12 cellular contexts compared by ENCODE assay signal in genomic region chr1:46934852-46935251, GRCh38. TPM values are rescaled to one million over a fixed set of nuclear protein-coding genes. Genes with fewer than 3 reads are reported as not detected.
DNase-seq lines count a peak whose midpoint lies in the region; ATAC-seq, FAIRE-seq and TF ChIP-seq lines count a peak whose summit lies in the region.
"Not testable (repeated sequence)": the region's sequence is repeated elsewhere in the genome, so short reads cannot be mapped to it uniquely, and the experiment has no call there.
"Had no signal": no experiment of that assay in that cellular context is flagged by ENCODE, and none has a peak within 500 bp of the region (broad histone marks: within the 10 kb centered on the region; RNA-seq: fewer than 3 reads in every experiment).

No MANE protein-coding gene starts in this region.

- not testable (repeated sequence) for H3K9me3 ChIP-seq in PC-9 (ENCODE audit: insufficient read depth, low read depth); K562 (replicated peaks; ENCODE audit: control insufficient read depth, insufficient read depth, low read depth, low read length); esophagus squamous epithelium; keratinocyte (ENCODE audit: control insufficient read depth, low read depth, low read length); osteoblast (ENCODE audit: low read depth, low read length)

- H3K9me1 ChIP-seq in K562 (ENCODE audit: control insufficient read depth, insufficient read depth, low read length); keratinocyte (ENCODE audit: control insufficient read depth, extremely low read depth, insufficient read depth, low read length): not testable (repeated sequence)

- not testable (repeated sequence) for H3F3A ChIP-seq in PC-9 (ENCODE audit: insufficient read depth, low read depth)

- not testable (repeated sequence) for H3K9ac ChIP-seq in K562 (ENCODE audit: insufficient read depth in 1 of 2, low read depth in 2 of 2, low read length in 2 of 2); keratinocyte (ENCODE audit: control insufficient read depth, extremely low read depth, insufficient read depth, low read length)

- TF ChIP-seq CTCF in PC-9 (conservative IDR thresholded peaks at IDR 0.05) = peak; percentile 40; the same call in 1 of the 2 replicates
- peak; percentile 54 to 68 (median 56) for TF ChIP-seq CTCF in K562 (IDR thresholded peaks at IDR 0.05 in 2 of 3, conservative IDR thresholded peaks at IDR 0.05 in 1 of 3; ENCODE audit: insufficient read depth in 2 of 3, low read depth in 1 of 3, low read length in 3 of 3)
- TF ChIP-seq CTCF in esophagus squamous epithelium (IDR thresholded peaks at IDR 0.05) = peak in 4 of 6 experiments; percentile 36 to 70 (median 53)
- peak; percentile 35 to 59 (median 44) for TF ChIP-seq CTCF in keratinocyte (optimal IDR thresholded peaks at IDR 0.05 in 1 of 3, IDR thresholded peaks at IDR 0.05 in 1 of 3, conservative IDR thresholded peaks at IDR 0.05 in 1 of 3; ENCODE audit: extremely low read depth in 1 of 3, insufficient read depth in 2 of 3, low read length in 3 of 3)
- peak; percentile 27 for TF ChIP-seq CTCF in osteoblast (IDR thresholded peaks at IDR 0.05; ENCODE audit: extremely low read depth, low read depth, low read length)

- not testable (repeated sequence) for H3K36me3 ChIP-seq in PC-9 (ENCODE audit: low read depth); K562 (ENCODE audit: control insufficient read depth, insufficient read depth, low read length); esophagus squamous epithelium; keratinocyte (ENCODE audit: control insufficient read depth in 2 of 2, extremely low read depth in 1 of 2, insufficient read depth in 2 of 2, low read length in 2 of 2); osteoblast (ENCODE audit: insufficient read depth, low read length)

- intact Hi-C loops in PC-9 (cut with micrococcal nuclease; ENCODE audit: unreplicated experiment); K562 (cut with micrococcal nuclease); esophagus squamous epithelium (cut with DNase I): not testable (repeated sequence)

- BruUV-seq in PC-9 (replicated peaks; lab: Mats Ljungman, UMichigan); K562 (replicated peaks; lab: Mats Ljungman, UMichigan): not testable (repeated sequence)

- 0% methylated on average over 8 of the region's 8 CpGs for WGBS in K562 (ENCODE audit: insufficient coverage, low coverage, missing lambda C conversion rate)
- WGBS in esophagus squamous epithelium, 2 donors = 15 to 45% methylated on average over 5 to 8 of the region's 8 CpGs

- ATAC-seq in K562 = peak; percentile 88

- not testable (repeated sequence) for H3K9me2 ChIP-seq in PC-9 (ENCODE audit: insufficient read depth)

- DNase-seq in ELF-1 (ENCODE audit: low read depth, low spot score) = peak; percentile 82
- peak; percentile 53 for DNase-seq in HT-29 (ENCODE audit: low spot score)
- DNase-seq in PC-9; esophagus squamous epithelium (lab: John Stamatoyannopoulos, UW); keratinocyte (ENCODE audit: low read depth, low spot score); osteoblast (ENCODE audit: insufficient read length, low spot score, missing footprints): not testable (repeated sequence)
- peak in 1 of 4 experiments; percentile 11 for DNase-seq in K562 (ENCODE audit: extremely low read depth in 1 of 4, low spot score in 3 of 4)

- TF ChIP-seq RAD21 in K562 (CRISPR knock-in tag; conservative IDR thresholded peaks at IDR 0.05 in 1 of 2, IDR thresholded peaks at IDR 0.05 in 1 of 2) = peak in 1 of 2 experiments; percentile 49; a peak in 2 of 4 replicates

- not testable (repeated sequence) for H3K4me2 ChIP-seq in PC-9; K562 (ENCODE audit: insufficient read depth, low read length); keratinocyte (ENCODE audit: control insufficient read depth, extremely low read depth, insufficient read depth, low read depth, low read length); osteoblast (ENCODE audit: insufficient read depth, low read length)

- in situ Hi-C loops in K562 (cut with MboI) = not testable (repeated sequence)

- H3K27ac ChIP-seq in PC-9; K562 (ENCODE audit: extremely low read depth, low read depth, low read length); esophagus squamous epithelium; keratinocyte (ENCODE audit: control insufficient read depth, insufficient read depth, low read length); osteoblast (ENCODE audit: low read depth, low read length): not testable (repeated sequence)

- peak; percentile 76 for FAIRE-seq in K562 (lab: Jason Lieb, UNC)
- FAIRE-seq in keratinocyte (lab: Jason Lieb, UNC) = not testable (repeated sequence)

- CTCF ChIA-PET in PC-9 (lab: Charles Lee); K562 (lab: Yijun Ruan, JAX; ENCODE audit: low intra/inter-chr PET ratio): not testable (repeated sequence)

- H3K27me3 ChIP-seq in PC-9 (ENCODE audit: insufficient read depth, low read depth); K562 (ENCODE audit: control insufficient read depth in 2 of 2, insufficient read depth in 2 of 2, low read length in 2 of 2); esophagus squamous epithelium; keratinocyte (ENCODE audit: control insufficient read depth, extremely low read depth, insufficient read depth, low read length); osteoblast (ENCODE audit: insufficient read depth, low read length): not testable (repeated sequence)

- H4K20me1 ChIP-seq in PC-9 (ENCODE audit: insufficient read depth); K562 (replicated peaks; ENCODE audit: control insufficient read depth, insufficient read depth, low read length); keratinocyte (ENCODE audit: control insufficient read depth, extremely low read depth, insufficient read depth, low read length); osteoblast (ENCODE audit: insufficient read depth, low read length): not testable (repeated sequence)

- not testable (repeated sequence) for H3K4me3 ChIP-seq in PC-9; K562; esophagus squamous epithelium; keratinocyte (ENCODE audit: control insufficient read depth in 2 of 3, extremely low read depth in 1 of 3, insufficient read depth in 2 of 3, low read depth in 1 of 3, low read length in 3 of 3); osteoblast (ENCODE audit: insufficient read depth, low read length)

- not testable (repeated sequence) for H3K79me2 ChIP-seq in PC-9 (ENCODE audit: low read depth); K562 (ENCODE audit: control insufficient read depth, insufficient read depth, low read length); keratinocyte (ENCODE audit: control insufficient read depth, insufficient read depth, low read length); osteoblast (ENCODE audit: insufficient read depth, low read length)

- not testable (repeated sequence) for H3K4me1 ChIP-seq in PC-9 (replicated peaks; ENCODE audit: insufficient read depth); K562 (replicated peaks in 1 of 2; ENCODE audit: control insufficient read depth in 2 of 2, insufficient read depth in 2 of 2, low read length in 2 of 2); esophagus squamous epithelium; keratinocyte (ENCODE audit: control insufficient read depth, extremely low read depth, insufficient read depth, low read length); osteoblast (ENCODE audit: insufficient read depth, low read length)

- POLR2A ChIA-PET in PC-9 (lab: Charles Lee; ENCODE audit: unreplicated experiment); K562 (lab: Yijun Ruan, JAX): not testable (repeated sequence)

- not testable (repeated sequence) for H2AFZ ChIP-seq in PC-9; K562 (ENCODE audit: low read depth, low read length); keratinocyte (ENCODE audit: control insufficient read depth, low read length); osteoblast (ENCODE audit: low read length)

- not testable (repeated sequence) for TF ChIP-seq POLR2A in K562 (conservative IDR thresholded peaks at IDR 0.05); esophagus squamous epithelium (IDR thresholded peaks at IDR 0.05)

- TF ChIP-seq EP300 in K562 (IDR thresholded peaks at IDR 0.05; ENCODE audit: low read length) = not testable (repeated sequence)

- dilution Hi-C loops in keratinocyte (cut with MboI; ENCODE audit: extremely low pct_ligation_motif_present, low sequenced_read_pairs) = not testable (repeated sequence)

RNA-seq across cellular contexts. Expression of gene CYP4A11, which starts 6.4 kb away (rescaled TPM):
- not detected in 2 replicates for total RNA-seq in HT-29 (2014; rRNA removed; shearing (Covaris generic))
- total RNA-seq in PC-9 (2021) = not detected in 2 replicates
- total RNA-seq in K562 (2011; cell fraction: chromatin; rRNA removed; ENCODE audit: low replicate concordance) = not detected in 2 replicates
- total RNA-seq in K562 (2011; cell fraction: nucleolus; rRNA removed) = not detected in 2 replicates
- total RNA-seq in K562 (2011; cell fraction: nucleoplasm; rRNA removed) = not detected in 2 replicates
- total RNA-seq in K562 (2014; rRNA removed) = not detected in 2 replicates
- total RNA-seq in K562 (2014; rRNA removed; fragmentation: Illumina TruSeq; extraction: Trizol) = not detected in 2 replicates
- total RNA-seq in K562 (2015; rRNA removed; fragmentation: Illumina TruSeq; extraction: Trizol) = not detected in 2 replicates
- total RNA-seq in K562 (2021) = 0.42 TPM in 1 of 2 replicates, not detected in the other
- not detected in 2 replicates for polyA plus RNA-seq in K562 (2011; rRNA removed)
- polyA plus RNA-seq in K562 (2011; cell fraction: cytosol; rRNA removed) = not detected in 2 replicates
- not detected in 2 replicates for polyA plus RNA-seq in K562 (2011; cell fraction: nucleus; rRNA removed)
- not detected in 2 replicates for polyA plus RNA-seq in K562 (2012)
- not detected in 2 replicates for polyA plus RNA-seq in K562 (2014; fragmentation: Illumina TruSeq; extraction: Trizol)
- not detected for polyA plus RNA-seq in K562 (2014; fragmentation: Nextera tagmentation; extraction: Ambion mirVana)
- polyA plus RNA-seq in K562 (2014; rRNA removed) = not detected in 2 replicates
- polyA minus RNA-seq in K562 (2011; rRNA and poly(A)+ RNA removed) = not detected in 2 replicates
- not detected in 2 replicates for polyA minus RNA-seq in K562 (2011; cell fraction: cytosol; rRNA and poly(A)+ RNA removed)
- not detected in 2 replicates for polyA minus RNA-seq in K562 (2011; cell fraction: nucleus; rRNA and poly(A)+ RNA removed)
- under 1 TPM in 1 of 4 donors, not detected in 3; 0.38 TPM for total RNA-seq in esophagus squamous epithelium
- not detected in 3 replicates for polyA plus RNA-seq in keratinocyte
- not detected for polyA plus RNA-seq in keratinocyte (2011; ENCODE audit: low read depth)
- not detected in 2 replicates for polyA plus RNA-seq in keratinocyte (2011; cell fraction: cytosol; rRNA removed)
- not detected in 2 replicates for polyA plus RNA-seq in keratinocyte (2011; cell fraction: nucleus; rRNA removed)
- not detected in 2 replicates for polyA plus RNA-seq in keratinocyte (2012; ENCODE audit: low replicate concordance)
- not detected in 3 replicates for polyA minus RNA-seq in keratinocyte
- polyA minus RNA-seq in keratinocyte (2011; cell fraction: cytosol; rRNA and poly(A)+ RNA removed) = not detected
- not detected in 2 replicates for polyA minus RNA-seq in keratinocyte (2011; cell fraction: nucleus; rRNA and poly(A)+ RNA removed)
- not detected in 2 replicates for total RNA-seq in osteoblast
- total RNA-seq: activated CD4-positive, alpha-beta memory T cell treated with anti-CD3 and anti-CD28 coated beads, Interleukin-2, amount 10 ng/mL, durations not matched to agents 7 days and 5 days; activated T-helper 2 cell treated with anti-CD3 and anti-CD28 coated beads, Interferon-gamma antibody, Interleukin-2, Interleukin-4, amounts not matched to agents 10 μg/mL and 5 μg/mL and 100 μg/mL, durations not matched to agents 14 hours and 24 hours and 36 hours; natural killer cell treated with Interleukin-12 subunit alpha and Interleukin-12 subunit beta and Interleukin-15 and Interleukin-18, amount 100 ng/mL, for 72 hours had no signal
- polyA plus RNA-seq: IgD-negative memory B cell, immature natural killer cell had no signal
